In genomic region chr6:151377095-151377494, GRCh38 we compare ENCODE assay signal across 15 cellular contexts.
"Had no signal": no experiment of that assay in that cellular context is flagged by ENCODE, and none has a peak within 500 bp of the region (broad histone marks: within the 10 kb centered on the region; RNA-seq: fewer than 3 reads in every experiment).

No MANE protein-coding gene starts in this region.

- H3K27ac ChIP-seq: left ventricle myocardium inferior, neural progenitor cell, prostate gland, right atrium auricular region, suprapubic skin, vagina had no signal

- H3K4me3 Mint-ChIP-seq: activated CD4-positive, alpha-beta T cell treated with anti-CD3 and anti-CD28 coated beads, Interleukin-2, amount 10 ng/mL, durations not matched to agents 7 days and 5 days; neural progenitor cell had no signal

- H3K4me3 ChIP-seq: left ventricle myocardium inferior, neural progenitor cell, prostate gland, right atrium auricular region, suprapubic skin, vagina had no signal

- H3K36me3 ChIP-seq: neural progenitor cell, prostate gland had no signal

- H3K27me3 Mint-ChIP-seq: activated CD4-positive, alpha-beta T cell treated with anti-CD3 and anti-CD28 coated beads, Interleukin-2, amount 10 ng/mL, durations not matched to agents 7 days and 5 days; activated naive CD4-positive, alpha-beta T cell treated with anti-CD3 and anti-CD28 coated beads, Interleukin-2, amount 50 U/mL, for 24 hours had no signal

- H3K9me3 Mint-ChIP-seq: activated CD4-positive, alpha-beta T cell treated with anti-CD3 and anti-CD28 coated beads, Interleukin-2, amount 10 ng/mL, durations not matched to agents 7 days and 5 days; activated naive CD4-positive, alpha-beta T cell treated with anti-CD3 and anti-CD28 coated beads, Interleukin-2, amount 50 U/mL, for 24 hours had no signal

- H3K4me1 ChIP-seq: prostate gland had no signal

- H3K4me2 ChIP-seq: neural progenitor cell had no signal

- H3K27ac Mint-ChIP-seq: neural progenitor cell had no signal

- H3K27me3 ChIP-seq: neural progenitor cell, right atrium auricular region, suprapubic skin, vagina had no signal

- H3K9me3 ChIP-seq: left ventricle myocardium inferior, prostate gland, right atrium auricular region, suprapubic skin, vagina had no signal

- DNase-seq: activated CD4-positive, alpha-beta T cell treated with anti-CD3 and anti-CD28 coated beads, Interleukin-2, amount 10 ng/mL, durations not matched to agents 7 days and 5 days; activated T-cell treated with anti-CD3 and anti-CD28 coated beads for 4 hours; amniotic stem cell; effector CD4-positive, alpha-beta T cell; left ventricle myocardium inferior; stimulated activated CD4-positive, alpha-beta T cell treated with anti-CD3 and anti-CD28 coated beads, Interleukin-12 subunit alpha, Interleukin-12 subunit beta, amount 100 ng/mL, for 4 hours; stimulated activated CD4-positive, alpha-beta T cell treated with anti-CD3 and anti-CD28 coated beads, Interleukin-1b, Interleukin-23, amount 100 ng/mL, for 48 hours; stimulated activated CD8-positive, alpha-beta memory T cell treated with anti-CD3 and anti-CD28 coated beads, Interleukin-4, amount 100 ng/mL, for 48 hours; stimulated activated naive CD4-positive, alpha-beta T cell treated with Interleukin-2 at 50 U/mL for 16 hours had no signal
